In the genomic region with DNA sequence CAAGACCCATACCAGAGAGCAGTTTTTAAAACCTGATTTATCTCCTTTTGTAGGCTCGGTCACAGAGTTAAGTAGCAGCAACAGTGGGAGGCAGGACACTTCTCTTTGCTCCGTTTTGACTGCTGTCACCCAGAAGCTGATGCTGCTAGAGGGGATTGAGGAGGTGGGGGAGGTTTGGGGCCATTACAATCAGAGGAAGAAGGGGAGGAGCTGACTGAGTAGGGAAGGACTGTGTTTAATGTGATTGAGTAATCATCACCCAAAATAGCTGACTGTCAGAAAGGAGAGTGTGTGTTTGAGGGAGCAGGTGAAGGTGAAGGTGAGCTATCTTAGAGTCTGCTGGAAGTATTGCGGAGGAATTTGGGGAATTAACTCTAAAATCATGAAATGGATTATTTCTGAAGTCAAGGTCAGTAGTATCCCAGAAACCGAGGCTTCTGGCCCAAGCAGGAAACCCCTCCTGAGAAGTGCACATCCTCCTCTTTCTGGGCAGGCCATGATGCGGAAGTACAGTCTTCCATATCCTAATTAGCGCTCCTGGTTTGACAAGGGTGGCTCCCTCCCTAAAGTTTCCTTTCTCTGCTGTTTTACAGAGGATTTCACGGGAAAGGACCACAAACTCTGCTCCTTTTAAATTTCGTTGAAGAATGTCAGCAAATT, we compare ENCODE assay signal across 1 cellular context.
TF ChIP-seq lines count a peak whose summit lies in the region.

No MANE protein-coding gene starts in this region.

TF ChIP-seq in GM23338, 12 proteins besides CTCF, POLR2A, EP300 and RAD21 (continued from another document):
- no peak for TF ChIP-seq POLR2AphosphoS5 (IDR thresholded peaks at IDR 0.05; ENCODE audit: low read depth)
- TF ChIP-seq ZNF114 (CRISPR knock-in tag; IDR thresholded peaks at IDR 0.05) = no peak
- TF ChIP-seq, protein P1, sequence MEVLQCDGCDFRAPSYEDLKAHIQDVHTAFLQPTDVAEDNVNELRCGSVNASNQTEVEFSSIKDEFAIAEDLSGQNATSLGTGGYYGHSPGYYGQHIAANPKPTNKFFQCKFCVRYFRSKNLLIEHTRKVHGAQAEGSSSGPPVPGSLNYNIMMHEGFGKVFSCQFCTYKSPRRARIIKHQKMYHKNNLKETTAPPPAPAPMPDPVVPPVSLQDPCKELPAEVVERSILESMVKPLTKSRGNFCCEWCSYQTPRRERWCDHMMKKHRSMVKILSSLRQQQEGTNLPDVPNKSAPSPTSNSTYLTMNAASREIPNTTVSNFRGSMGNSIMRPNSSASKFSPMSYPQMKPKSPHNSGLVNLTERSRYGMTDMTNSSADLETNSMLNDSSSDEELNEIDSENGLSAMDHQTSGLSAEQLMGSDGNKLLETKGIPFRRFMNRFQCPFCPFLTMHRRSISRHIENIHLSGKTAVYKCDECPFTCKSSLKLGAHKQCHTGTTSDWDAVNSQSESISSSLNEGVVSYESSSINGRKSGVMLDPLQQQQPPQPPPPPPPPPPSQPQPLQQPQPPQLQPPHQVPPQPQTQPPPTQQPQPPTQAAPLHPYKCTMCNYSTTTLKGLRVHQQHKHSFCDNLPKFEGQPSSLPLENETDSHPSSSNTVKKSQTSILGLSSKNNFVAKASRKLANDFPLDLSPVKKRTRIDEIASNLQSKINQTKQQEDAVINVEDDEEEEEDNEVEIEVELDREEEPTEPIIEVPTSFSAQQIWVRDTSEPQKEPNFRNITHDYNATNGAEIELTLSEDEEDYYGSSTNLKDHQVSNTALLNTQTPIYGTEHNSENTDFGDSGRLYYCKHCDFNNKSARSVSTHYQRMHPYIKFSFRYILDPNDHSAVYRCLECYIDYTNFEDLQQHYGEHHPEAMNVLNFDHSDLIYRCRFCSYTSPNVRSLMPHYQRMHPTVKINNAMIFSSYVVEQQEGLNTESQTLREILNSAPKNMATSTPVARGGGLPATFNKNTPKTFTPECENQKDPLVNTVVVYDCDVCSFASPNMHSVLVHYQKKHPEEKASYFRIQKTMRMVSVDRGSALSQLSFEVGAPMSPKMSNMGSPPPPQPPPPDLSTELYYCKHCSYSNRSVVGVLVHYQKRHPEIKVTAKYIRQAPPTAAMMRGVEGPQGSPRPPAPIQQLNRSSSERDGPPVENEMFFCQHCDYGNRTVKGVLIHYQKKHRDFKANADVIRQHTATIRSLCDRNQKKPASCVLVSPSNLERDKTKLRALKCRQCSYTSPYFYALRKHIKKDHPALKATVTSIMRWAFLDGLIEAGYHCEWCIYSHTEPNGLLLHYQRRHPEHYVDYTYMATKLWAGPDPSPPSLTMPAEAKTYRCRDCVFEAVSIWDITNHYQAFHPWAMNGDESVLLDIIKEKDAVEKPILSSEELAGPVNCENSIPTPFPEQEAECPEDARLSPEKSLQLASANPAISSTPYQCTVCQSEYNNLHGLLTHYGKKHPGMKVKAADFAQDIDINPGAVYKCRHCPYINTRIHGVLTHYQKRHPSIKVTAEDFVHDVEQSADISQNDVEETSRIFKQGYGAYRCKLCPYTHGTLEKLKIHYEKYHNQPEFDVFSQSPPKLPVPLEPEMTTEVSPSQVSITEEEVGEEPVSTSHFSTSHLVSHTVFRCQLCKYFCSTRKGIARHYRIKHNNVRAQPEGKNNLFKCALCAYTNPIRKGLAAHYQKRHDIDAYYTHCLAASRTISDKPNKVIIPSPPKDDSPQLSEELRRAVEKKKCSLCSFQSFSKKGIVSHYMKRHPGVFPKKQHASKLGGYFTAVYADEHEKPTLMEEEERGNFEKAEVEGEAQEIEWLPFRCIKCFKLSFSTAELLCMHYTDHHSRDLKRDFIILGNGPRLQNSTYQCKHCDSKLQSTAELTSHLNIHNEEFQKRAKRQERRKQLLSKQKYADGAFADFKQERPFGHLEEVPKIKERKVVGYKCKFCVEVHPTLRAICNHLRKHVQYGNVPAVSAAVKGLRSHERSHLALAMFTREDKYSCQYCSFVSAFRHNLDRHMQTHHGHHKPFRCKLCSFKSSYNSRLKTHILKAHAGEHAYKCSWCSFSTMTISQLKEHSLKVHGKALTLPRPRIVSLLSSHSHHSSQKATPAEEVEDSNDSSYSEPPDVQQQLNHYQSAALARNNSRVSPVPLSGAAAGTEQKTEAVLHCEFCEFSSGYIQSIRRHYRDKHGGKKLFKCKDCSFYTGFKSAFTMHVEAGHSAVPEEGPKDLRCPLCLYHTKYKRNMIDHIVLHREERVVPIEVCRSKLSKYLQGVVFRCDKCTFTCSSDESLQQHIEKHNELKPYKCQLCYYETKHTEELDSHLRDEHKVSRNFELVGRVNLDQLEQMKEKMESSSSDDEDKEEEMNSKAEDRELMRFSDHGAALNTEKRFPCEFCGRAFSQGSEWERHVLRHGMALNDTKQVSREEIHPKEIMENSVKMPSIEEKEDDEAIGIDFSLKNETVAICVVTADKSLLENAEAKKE (CRISPR knock-in tag; IDR thresholded peaks at IDR 0.05) = no peak
- TF ChIP-seq STAT1 (IDR thresholded peaks at IDR 0.05; ENCODE audit: unreplicated experiment) = no peak
- TF ChIP-seq, protein P2, sequence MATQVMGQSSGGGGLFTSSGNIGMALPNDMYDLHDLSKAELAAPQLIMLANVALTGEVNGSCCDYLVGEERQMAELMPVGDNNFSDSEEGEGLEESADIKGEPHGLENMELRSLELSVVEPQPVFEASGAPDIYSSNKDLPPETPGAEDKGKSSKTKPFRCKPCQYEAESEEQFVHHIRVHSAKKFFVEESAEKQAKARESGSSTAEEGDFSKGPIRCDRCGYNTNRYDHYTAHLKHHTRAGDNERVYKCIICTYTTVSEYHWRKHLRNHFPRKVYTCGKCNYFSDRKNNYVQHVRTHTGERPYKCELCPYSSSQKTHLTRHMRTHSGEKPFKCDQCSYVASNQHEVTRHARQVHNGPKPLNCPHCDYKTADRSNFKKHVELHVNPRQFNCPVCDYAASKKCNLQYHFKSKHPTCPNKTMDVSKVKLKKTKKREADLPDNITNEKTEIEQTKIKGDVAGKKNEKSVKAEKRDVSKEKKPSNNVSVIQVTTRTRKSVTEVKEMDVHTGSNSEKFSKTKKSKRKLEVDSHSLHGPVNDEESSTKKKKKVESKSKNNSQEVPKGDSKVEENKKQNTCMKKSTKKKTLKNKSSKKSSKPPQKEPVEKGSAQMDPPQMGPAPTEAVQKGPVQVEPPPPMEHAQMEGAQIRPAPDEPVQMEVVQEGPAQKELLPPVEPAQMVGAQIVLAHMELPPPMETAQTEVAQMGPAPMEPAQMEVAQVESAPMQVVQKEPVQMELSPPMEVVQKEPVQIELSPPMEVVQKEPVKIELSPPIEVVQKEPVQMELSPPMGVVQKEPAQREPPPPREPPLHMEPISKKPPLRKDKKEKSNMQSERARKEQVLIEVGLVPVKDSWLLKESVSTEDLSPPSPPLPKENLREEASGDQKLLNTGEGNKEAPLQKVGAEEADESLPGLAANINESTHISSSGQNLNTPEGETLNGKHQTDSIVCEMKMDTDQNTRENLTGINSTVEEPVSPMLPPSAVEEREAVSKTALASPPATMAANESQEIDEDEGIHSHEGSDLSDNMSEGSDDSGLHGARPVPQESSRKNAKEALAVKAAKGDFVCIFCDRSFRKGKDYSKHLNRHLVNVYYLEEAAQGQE (IDR thresholded peaks at IDR 0.05; ENCODE audit: unreplicated experiment) = no peak
- TF ChIP-seq, protein P3, sequence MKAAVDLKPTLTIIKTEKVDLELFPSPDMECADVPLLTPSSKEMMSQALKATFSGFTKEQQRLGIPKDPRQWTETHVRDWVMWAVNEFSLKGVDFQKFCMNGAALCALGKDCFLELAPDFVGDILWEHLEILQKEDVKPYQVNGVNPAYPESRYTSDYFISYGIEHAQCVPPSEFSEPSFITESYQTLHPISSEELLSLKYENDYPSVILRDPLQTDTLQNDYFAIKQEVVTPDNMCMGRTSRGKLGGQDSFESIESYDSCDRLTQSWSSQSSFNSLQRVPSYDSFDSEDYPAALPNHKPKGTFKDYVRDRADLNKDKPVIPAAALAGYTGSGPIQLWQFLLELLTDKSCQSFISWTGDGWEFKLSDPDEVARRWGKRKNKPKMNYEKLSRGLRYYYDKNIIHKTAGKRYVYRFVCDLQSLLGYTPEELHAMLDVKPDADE (IDR thresholded peaks at IDR 0.05) = no peak
- TF ChIP-seq EZH2phosphoT487 (IDR thresholded peaks at IDR 0.05; ENCODE audit: unreplicated experiment) = no peak
- no peak for TF ChIP-seq NANOG (IDR thresholded peaks at IDR 0.05; ENCODE audit: borderline replicate concordance)
